In the genomic region with DNA sequence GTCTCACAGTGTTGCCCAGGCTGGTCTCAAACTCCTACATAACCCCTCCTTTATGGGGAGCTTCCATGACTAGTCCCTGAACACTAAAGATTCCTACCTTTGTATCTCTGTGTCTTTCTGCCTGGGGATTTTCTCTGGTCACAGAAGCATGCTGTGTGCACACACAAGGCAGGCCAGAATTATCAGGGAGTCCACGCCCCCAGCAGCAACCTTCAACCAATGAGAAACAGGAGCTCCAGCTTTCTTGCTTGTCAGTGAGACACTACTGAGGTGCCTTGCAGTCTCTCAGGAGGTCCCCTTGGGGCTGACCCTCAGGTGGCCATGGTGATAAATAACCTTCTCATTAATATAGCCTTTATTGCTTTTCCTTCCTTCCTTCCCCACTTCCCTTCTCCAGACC, we compare ENCODE assay signal across 15 cellular contexts. TPM values are rescaled to one million over a fixed set of nuclear protein-coding genes. Genes with fewer than 3 reads are reported as not detected.
DNase-seq lines count a peak whose midpoint lies in the region; ATAC-seq and TF ChIP-seq lines count a peak whose summit lies in the region.
"Had no signal": no experiment of that assay in that cellular context is flagged by ENCODE, and none has a peak within 500 bp of the region (broad histone marks: within the 10 kb centered on the region; RNA-seq: fewer than 3 reads in every experiment).

No MANE protein-coding gene starts in this region.

- no peak overlapping the region for H3K27ac ChIP-seq in lower lobe of right lung
- H3K27ac ChIP-seq: 22Rv1, BLaER1 had no signal

- H3K4me1 ChIP-seq in lower lobe of right lung, result no peaks in the 10 kb centered on the region
- H3K4me1 ChIP-seq: BLaER1, HAP-1 had no signal

- no peaks in the 10 kb centered on the region for H3K9me3 ChIP-seq in lower lobe of right lung
- H3K9me3 ChIP-seq: BLaER1, HAP-1 had no signal

- H3K36me3 ChIP-seq in lower lobe of right lung, result no peaks in the 10 kb centered on the region
- H3K36me3 ChIP-seq: BLaER1, HAP-1 had no signal

- ATAC-seq in GM18868 (IDR thresholded peaks at IDR 0.05; ENCODE audit: unreplicated experiment), result peak; percentile 52
- ATAC-seq in lower lobe of right lung, result no peak

- H3K27ac Mint-ChIP-seq in nephron progenitor cell (no peak overlapping the region), glutamatergic neuron (ENCODE audit: unreplicated experiment) (no peak overlapping the region)
- H3K27ac Mint-ChIP-seq: CD14-positive monocyte; CD4-positive, alpha-beta memory T cell had no signal

- H3K9me3 Mint-ChIP-seq in nephron progenitor cell, result no peaks in the 10 kb centered on the region
- no peaks in the 10 kb centered on the region for H3K9me3 Mint-ChIP-seq in glutamatergic neuron (ENCODE audit: unreplicated experiment)

- H3K4me1 Mint-ChIP-seq in nephron progenitor cell (peaks cover 25% of the 10 kb centered on the region), glutamatergic neuron (ENCODE audit: low read depth, unreplicated experiment) (no peaks in the 10 kb centered on the region)
- H3K4me1 Mint-ChIP-seq: CD14-positive monocyte; CD4-positive, alpha-beta memory T cell had no signal

- DNase-seq in NCI-H1436 treated with DMSO at 0.1 percent for 48 hours (lab: John Stamatoyannopoulos, UW) (peak; percentile 10), NCI-H1436 (lab: John Stamatoyannopoulos, UW) (no peak), NCI-H69 (lab: John Stamatoyannopoulos, UW) (peak; percentile 46), nephron progenitor cell (peak; percentile 17), lower lobe of right lung (no peak), glutamatergic neuron (no peak)
- DNase-seq: CD4-positive, alpha-beta memory T cell; DMS153; DMS79; GDM1 had no signal

- H3K27me3 ChIP-seq in lower lobe of right lung (ENCODE audit: low read depth), result no peaks in the 10 kb centered on the region
- H3K27me3 ChIP-seq: BLaER1 had no signal

- H3K4me3 ChIP-seq in lower lobe of right lung, result no peak overlapping the region
- H3K4me3 ChIP-seq: BLaER1, HAP-1 had no signal

- intact Hi-C loops in lower lobe of right lung (cut with DNase I), result no loop called here

- H3K4me3 Mint-ChIP-seq in nephron progenitor cell (no peak overlapping the region), glutamatergic neuron (ENCODE audit: unreplicated experiment) (no peak overlapping the region)
- H3K4me3 Mint-ChIP-seq: CD14-positive monocyte; CD4-positive, alpha-beta memory T cell had no signal

- no peak for TF ChIP-seq CTCF in nephron progenitor cell (IDR thresholded peaks at IDR 0.05)
- TF ChIP-seq CTCF in lower lobe of right lung (IDR thresholded peaks at IDR 0.05), result no peak
- TF ChIP-seq CTCF in glutamatergic neuron (IDR thresholded peaks at IDR 0.05; ENCODE audit: partially characterized antibody, unreplicated experiment), result no peak

- H3K36me3 Mint-ChIP-seq in nephron progenitor cell (ENCODE audit: low read depth) (no peaks in the 10 kb centered on the region), glutamatergic neuron (ENCODE audit: unreplicated experiment) (no peaks in the 10 kb centered on the region)
- H3K36me3 Mint-ChIP-seq: CD14-positive monocyte; CD4-positive, alpha-beta memory T cell had no signal

- H3K27me3 Mint-ChIP-seq in nephron progenitor cell (ENCODE audit: low read depth, poor library complexity), result peaks cover 21% of the 10 kb centered on the region
- no peaks in the 10 kb centered on the region for H3K27me3 Mint-ChIP-seq in glutamatergic neuron (ENCODE audit: unreplicated experiment)
- H3K27me3 Mint-ChIP-seq: CD4-positive, alpha-beta memory T cell had no signal

RNA-seq across cellular contexts. Expression of a gene that starts 45.1 kb away (rescaled TPM):
- total RNA-seq in lower lobe of right lung (45.7 TPM), glutamatergic neuron (ENCODE audit: unreplicated experiment) (300 TPM)

Comparison
In these comparisons a context has a peak if more than half of its experiments do, and no peak if none do; other contexts are left out.
1. DNase-seq: peak in NCI-H1436 treated with DMSO at 0.1 percent for 48 hours (single experiment), NCI-H69 (single experiment) and nephron progenitor cell (single experiment); none in NCI-H1436 (single experiment), lower lobe of right lung (single experiment) and glutamatergic neuron (single experiment).